8 cellular contexts compared by ENCODE assay signal in genomic region chr7:1567893-1568292, GRCh38. TPM values are rescaled to one million over a fixed set of nuclear protein-coding genes. Genes with fewer than 3 reads are reported as not detected.
DNase-seq lines count a peak whose midpoint lies in the region; ATAC-seq and TF ChIP-seq lines count a peak whose summit lies in the region.

No MANE protein-coding gene starts in this region.

- peak overlapping the region in 6 of 8 donors; percentile 39 to 66 (median 53) for H3K27ac Mint-ChIP-seq in CD8-positive, alpha-beta memory T cell
- H3K27ac Mint-ChIP-seq in chondrocyte (ENCODE audit: unreplicated experiment) (peak overlapping the region; percentile 98), nephron progenitor cell (peak overlapping the region; percentile 97)

- POLR2A ChIA-PET in CD8-positive, alpha-beta memory T cell (lab: Charles Lee): no interaction called here

- H3K9me3 Mint-ChIP-seq in CD8-positive, alpha-beta memory T cell: no peaks in the 10 kb centered on the region
- H3K9me3 Mint-ChIP-seq in chondrocyte (ENCODE audit: low read depth) (no peaks in the 10 kb centered on the region), nephron progenitor cell (no peaks in the 10 kb centered on the region)

- DNase-seq in CD8-positive, alpha-beta memory T cell: no peak
- peak; percentile 99 for DNase-seq in M059J (ENCODE audit: low read depth)
- DNase-seq in chondrocyte (ENCODE audit: low spot score): no peak
- DNase-seq in nephron progenitor cell: no peak
- no peak for DNase-seq in activated CD4-positive, alpha-beta T cell treated with anti-CD3 and anti-CD28 coated beads, Interleukin-2, amount 50 U/mL, for 4 hours
- no peak for DNase-seq in heart right ventricle
- no peak for DNase-seq in cortex of kidney (lab: John Stamatoyannopoulos, UW)
- DNase-seq in activated CD8-positive, alpha-beta memory T cell treated with anti-CD3 and anti-CD28 coated beads, Interleukin-2, amount 50 U/mL, for 48 hours: no peak

- ATAC-seq in heart right ventricle: no peak

- no peaks in the 10 kb centered on the region for H3K27me3 ChIP-seq in CD8-positive, alpha-beta memory T cell (ENCODE audit: insufficient read depth, low read length, poor library complexity, severe bottlenecking)
- no peaks in the 10 kb centered on the region for H3K27me3 ChIP-seq in heart right ventricle

- intact Hi-C loops in heart right ventricle (cut with DNase I): loop anchor here in 2 of 10 donors (5.0 kb wide), 2 partner anchors 36 to 66 kb away; partner anchors contain the start of genes INTS1 (in 1 of the 2) and MAFK (in 1 of the 2)

- CTCF ChIA-PET in CD8-positive, alpha-beta memory T cell (lab: Charles Lee): no interaction called here

- TF ChIP-seq CTCF in chondrocyte (IDR thresholded peaks at IDR 0.05) (no peak), nephron progenitor cell (IDR thresholded peaks at IDR 0.05) (no peak), heart right ventricle (IDR thresholded peaks at IDR 0.05) (no peak)

- peaks cover 0 to 3% of the 10 kb centered on the region in 2 donors for H3K27me3 Mint-ChIP-seq in CD8-positive, alpha-beta memory T cell
- H3K27me3 Mint-ChIP-seq in chondrocyte (ENCODE audit: low read depth): no peaks in the 10 kb centered on the region
- peaks cover 3% of the 10 kb centered on the region for H3K27me3 Mint-ChIP-seq in nephron progenitor cell (ENCODE audit: low read depth, poor library complexity)

- H3K4me3 Mint-ChIP-seq in CD8-positive, alpha-beta memory T cell: peak overlapping the region in 5 of 7 donors; percentile 28 to 71 (median 39)
- H3K4me3 Mint-ChIP-seq in chondrocyte (ENCODE audit: unreplicated experiment) (peak overlapping the region; percentile 65), nephron progenitor cell (peak overlapping the region; percentile 64)

- no peaks in the 10 kb centered on the region for H3K9me3 ChIP-seq in CD8-positive, alpha-beta memory T cell (ENCODE audit: low read length)
- H3K9me3 ChIP-seq in heart right ventricle: no peaks in the 10 kb centered on the region

- no peak overlapping the region for H3K27ac ChIP-seq in CD8-positive, alpha-beta memory T cell (ENCODE audit: low read depth, low read length)
- no peak overlapping the region for H3K27ac ChIP-seq in heart right ventricle

- WGBS in heart right ventricle, 2 donors: 89 to 91% methylated on average over 13 of the region's 13 CpGs

- H3K4me1 Mint-ChIP-seq in CD8-positive, alpha-beta memory T cell: peaks cover 20 to 36% (median 34%) of the 10 kb centered on the region in 3 donors
- H3K4me1 Mint-ChIP-seq in chondrocyte (ENCODE audit: low read depth): peaks cover 69% of the 10 kb centered on the region
- peaks cover 53% of the 10 kb centered on the region for H3K4me1 Mint-ChIP-seq in nephron progenitor cell

- H3K36me3 Mint-ChIP-seq in CD8-positive, alpha-beta memory T cell: peaks cover 0 to 27% (median 2%) of the 10 kb centered on the region in 3 donors
- H3K36me3 Mint-ChIP-seq in chondrocyte (ENCODE audit: low read depth) (peaks cover 7% of the 10 kb centered on the region), nephron progenitor cell (ENCODE audit: low read depth) (peaks cover 16% of the 10 kb centered on the region)

- H3K36me3 ChIP-seq in CD8-positive, alpha-beta memory T cell (ENCODE audit: insufficient read depth, low read length): peaks cover 8% of the 10 kb centered on the region
- peaks cover 0 to 34% (median 0%) of the 10 kb centered on the region in 9 donors for H3K36me3 ChIP-seq in heart right ventricle

- H3K4me1 ChIP-seq in CD8-positive, alpha-beta memory T cell (ENCODE audit: insufficient read depth, low read length): peaks cover 17% of the 10 kb centered on the region
- H3K4me1 ChIP-seq in heart right ventricle: peaks cover 5 to 41% (median 26%) of the 10 kb centered on the region in 9 donors

- no peak overlapping the region for H3K4me3 ChIP-seq in CD8-positive, alpha-beta memory T cell (ENCODE audit: low read length)
- no peak overlapping the region for H3K4me3 ChIP-seq in heart right ventricle

RNA-seq across cellular contexts. Expression of gene PSMG3, which starts 1.9 kb away (rescaled TPM):
- total RNA-seq in CD8-positive, alpha-beta memory T cell: 10 to 100 TPM; 71.0 to 80.7 TPM
- polyA plus RNA-seq in CD8-positive, alpha-beta memory T cell: 51.3 TPM
- 86.5 and 87.9 TPM in 2 replicates for total RNA-seq in M059J (2014; rRNA removed; shearing (Covaris generic))
- total RNA-seq in chondrocyte (29.9 to 31.9 TPM (median 31.7 TPM) in 3 replicates), heart right ventricle (10 to 100 TPM in 8 of 10 donors, 1 to 10 TPM in 2; 7.3 to 14.1 (median 11.1) TPM)
- 10 to 100 TPM; 44.6 to 45.7 TPM for polyA plus RNA-seq in heart right ventricle

RNA-seq across cellular contexts. Expression of gene TMEM184A, which starts 11.9 kb away (rescaled TPM):
- not detected for total RNA-seq in CD8-positive, alpha-beta memory T cell
- not detected for polyA plus RNA-seq in CD8-positive, alpha-beta memory T cell
- 1.8 and 3.3 TPM in 2 replicates for total RNA-seq in M059J (2014; rRNA removed; shearing (Covaris generic))
- total RNA-seq in chondrocyte (0.07 to 0.22 TPM (median 0.15 TPM) in 3 replicates), heart right ventricle (under 1 TPM; 0.09 to 0.85 (median 0.51) TPM)
- 1 to 10 TPM in 1 of 2 donors, under 1 TPM in 1; 0.45 to 1.2 TPM for polyA plus RNA-seq in heart right ventricle

RNA-seq across cellular contexts. Expression of gene MAFK, which starts 37.4 kb away (rescaled TPM):
- 10 to 100 TPM; 36.6 to 41.1 TPM for total RNA-seq in CD8-positive, alpha-beta memory T cell
- polyA plus RNA-seq in CD8-positive, alpha-beta memory T cell: 0.85 TPM
- total RNA-seq in M059J (2014; rRNA removed; shearing (Covaris generic)): 13.3 and 26.7 TPM in 2 replicates
- total RNA-seq in chondrocyte: 21.4 to 36.1 TPM (median 35.9 TPM) in 3 replicates
- 100 to 1,000 TPM in 5 of 10 donors, 10 to 100 TPM in 5; 58.6 to 180 (median 106) TPM for total RNA-seq in heart right ventricle
- 100 to 1,000 TPM in 1 of 2 donors, 10 to 100 TPM in 1; 82.1 to 102 TPM for polyA plus RNA-seq in heart right ventricle
